ENCODE assay signal across 8 cellular contexts in the genomic region with DNA sequence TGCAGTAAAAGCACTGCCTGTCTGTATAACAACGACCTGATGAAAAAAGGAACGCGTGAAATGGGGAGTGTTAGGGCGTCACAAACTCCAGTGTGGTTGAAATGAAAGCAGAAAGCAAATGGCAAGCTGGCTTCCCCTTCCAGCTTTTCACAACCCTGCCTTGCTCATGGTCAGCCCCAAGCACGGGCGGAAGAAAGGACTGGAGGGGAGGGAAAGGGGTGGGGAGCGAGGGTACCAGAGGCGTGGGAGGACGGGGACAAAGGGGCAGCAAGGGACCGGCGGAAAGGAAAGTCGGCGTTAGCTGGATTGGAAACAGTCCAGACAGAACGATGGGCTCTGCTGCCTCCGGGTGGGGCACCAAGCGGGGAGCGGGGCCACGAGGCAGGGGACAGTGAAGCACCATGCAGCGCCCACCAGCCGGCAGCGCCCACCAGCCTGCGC. TPM values are rescaled to one million over a fixed set of nuclear protein-coding genes. Genes with fewer than 3 reads are reported as not detected.
DNase-seq lines count a peak whose midpoint lies in the region; ATAC-seq and TF ChIP-seq lines count a peak whose summit lies in the region.

No MANE protein-coding gene starts in this region.

- peaks cover 10% of the 10 kb centered on the region for H3K4me1 ChIP-seq in HUES48 (ENCODE audit: control insufficient read depth, insufficient read depth, low read length)

- ATAC-seq in GM21390 (IDR thresholded peaks at IDR 0.05; ENCODE audit: unreplicated experiment) (peak; percentile 57), esophagus mucosa (peak; percentile 57)
- ATAC-seq in natural killer cell treated with Interleukin-12 subunit alpha and Interleukin-12 subunit beta and Interleukin-15 and Interleukin-18, amount 100 ng/mL, for 72 hours, result peak; percentile 67 to 70

- peak overlapping the region; percentile 96 to 98 for H3K27ac Mint-ChIP-seq in natural killer cell treated with Interleukin-12 subunit alpha and Interleukin-12 subunit beta and Interleukin-15 and Interleukin-18, amount 100 ng/mL, for 72 hours

- H3K9me3 Mint-ChIP-seq in natural killer cell treated with Interleukin-12 subunit alpha and Interleukin-12 subunit beta and Interleukin-15 and Interleukin-18, amount 100 ng/mL, for 72 hours, result no peaks in the 10 kb centered on the region

- H3K4me3 Mint-ChIP-seq in natural killer cell treated with Interleukin-12 subunit alpha and Interleukin-12 subunit beta and Interleukin-15 and Interleukin-18, amount 100 ng/mL, for 72 hours, result peak overlapping the region; percentile 94

- H3K4me1 Mint-ChIP-seq in natural killer cell treated with Interleukin-12 subunit alpha and Interleukin-12 subunit beta and Interleukin-15 and Interleukin-18, amount 100 ng/mL, for 72 hours (ENCODE audit: low read depth in 2 of 2), result peaks cover 29 to 31% of the 10 kb centered on the region in 2 donors

- no peaks in the 10 kb centered on the region for H3K36me3 Mint-ChIP-seq in natural killer cell treated with Interleukin-12 subunit alpha and Interleukin-12 subunit beta and Interleukin-15 and Interleukin-18, amount 100 ng/mL, for 72 hours

- peak overlapping the region; percentile 59 for H3K4me3 ChIP-seq in HUES48 (ENCODE audit: low read depth, low read length)

- peak overlapping the region; percentile 91 for H3K27ac ChIP-seq in HUES48 (ENCODE audit: low read depth, low read length)

- H3K36me3 ChIP-seq in HUES48 (ENCODE audit: control insufficient read depth, insufficient read depth, low read length), result peaks cover 14% of the 10 kb centered on the region; the same call in 1 of the 2 replicates

- DNase-seq in G401 (ENCODE audit: low spot score) (peak; percentile 25), UCSD-AML1 (lab: John Stamatoyannopoulos, UW; ENCODE audit: unreplicated experiment) (peak; percentile 78), NK-92 (lab: John Stamatoyannopoulos, UW; ENCODE audit: unreplicated experiment) (no peak), HEK293T (ENCODE audit: extremely low spot score) (no peak)
- DNase-seq in natural killer cell treated with Interleukin-12 subunit alpha and Interleukin-12 subunit beta and Interleukin-15 and Interleukin-18, amount 100 ng/mL, for 72 hours (ENCODE audit: low spot score), result peak; percentile 63

- no peaks in the 10 kb centered on the region for H3K27me3 ChIP-seq in HUES48 (ENCODE audit: control insufficient read depth, insufficient read depth, low read length)

- in situ Hi-C loops in G401 (cut with HindIII; ENCODE audit: low sequenced_read_pairs), result no loop called here

- POLR2A ChIA-PET in HEK293T (lab: Yijun Ruan, JAX), result interaction anchor here (1.5 kb wide), 1 partner anchor 10 kb away, joined by 4 read pairs; a partner anchor contains a TSS

- CTCF ChIA-PET in HEK293T (lab: Yijun Ruan, JAX), result no interaction called here

- H3K9ac ChIP-seq in HUES48 (ENCODE audit: low read depth, low read length), result peak overlapping the region; percentile 76

- no peaks in the 10 kb centered on the region for H3K27me3 Mint-ChIP-seq in natural killer cell treated with Interleukin-12 subunit alpha and Interleukin-12 subunit beta and Interleukin-15 and Interleukin-18, amount 100 ng/mL, for 72 hours

- H3K9me3 ChIP-seq in HUES48 (ENCODE audit: control insufficient read depth, insufficient read depth, low read length), result no peaks in the 10 kb centered on the region

TF ChIP-seq in HEK293T, 16 proteins besides CTCF, POLR2A, EP300 and RAD21:
- no peak for TF ChIP-seq ARNT (IDR thresholded peaks at IDR 0.05)
- TF ChIP-seq HDGF (IDR thresholded peaks at IDR 0.05; ENCODE audit: borderline replicate concordance), result no peak
- no peak for TF ChIP-seq TARDBP (IDR thresholded peaks at IDR 0.05)
- no peak for TF ChIP-seq SUZ12 (IDR thresholded peaks at IDR 0.05)
TF ChIP-seq in HEK293T: peak in this region for 0.

RNA-seq across cellular contexts. Expression of a gene that starts 9.6 kb away (rescaled TPM):
- total RNA-seq in G401 (2014; rRNA removed; shearing (Covaris generic)), result 58.7 and 69.0 TPM in 2 replicates
- 36.7 TPM for total RNA-seq in esophagus mucosa
- 10 to 100 TPM; 62.0 to 87.0 TPM for total RNA-seq in natural killer cell treated with Interleukin-12 subunit alpha and Interleukin-12 subunit beta and Interleukin-15 and Interleukin-18, amount 100 ng/mL, for 72 hours

Comparison
In these comparisons a context has a peak if more than half of its experiments do, and no peak if none do; other contexts are left out.
1. DNase-seq: peak in G401 (single experiment), UCSD-AML1 (single experiment) and natural killer cell treated with Interleukin-12 subunit alpha and Interleukin-12 subunit beta and Interleukin-15 and Interleukin-18, amount 100 ng/mL, for 72 hours (single experiment); none in NK-92 (single experiment) and HEK293T (single experiment).
2. Peak in every context shown above with its lines, with median percentiles within 50 percentile points of each other: ATAC-seq.